Comparison of ENCODE assay signal across 9 cellular contexts in genomic region chr2:46847726-46848421, GRCh38.
DNase-seq lines count a peak whose midpoint lies in the region; ATAC-seq and TF ChIP-seq lines count a peak whose summit lies in the region.
"Had no signal": no experiment of that assay in that cellular context is flagged by ENCODE, and none has a peak within 500 bp of the region (broad histone marks: within the 10 kb centered on the region; RNA-seq: fewer than 3 reads in every experiment).

No MANE protein-coding gene starts in this region.

- H3K9ac ChIP-seq in endodermal cell (ENCODE audit: extremely low read depth, low read length, poor library complexity, severe bottlenecking) = no peak overlapping the region

- 69 to 91% (median 82%) methylated on average over 4 to 5 of the region's 5 CpGs for WGBS in spleen, 5 donors
- WGBS in endodermal cell (ENCODE audit: insufficient coverage in 1 of 2, insufficient read length in 1 of 2), 2 experiments = 91 to 94% methylated on average over 5 of the region's 5 CpGs

- H3K4me3 ChIP-seq in spleen = no peak overlapping the region
- no peak overlapping the region for H3K4me3 ChIP-seq in endodermal cell (ENCODE audit: low read length)

- peak overlapping the region; percentile 48 to 83 (median 78) for H3K27ac ChIP-seq in spleen
- no peak overlapping the region for H3K27ac ChIP-seq in endodermal cell (ENCODE audit: low read depth, low read length)

- no peak for TF ChIP-seq POLR2A in spleen (IDR thresholded peaks at IDR 0.05)

- H3K4me1 Mint-ChIP-seq in brain (peaks cover 58% of the 10 kb centered on the region), endodermal cell (no peaks in the 10 kb centered on the region)
- H3K4me1 Mint-ChIP-seq: activated naive CD8-positive, alpha-beta T cell treated with anti-CD3 and anti-CD28 coated beads, Interleukin-2, amount 10 ng/mL, durations not matched to agents 7 days and 5 days had no signal

- H3K4me1 ChIP-seq in spleen = peaks cover 4 to 42% (median 26%) of the 10 kb centered on the region in 6 donors
- H3K4me1 ChIP-seq in endodermal cell (ENCODE audit: control insufficient read depth, insufficient read depth, low read length) = no peaks in the 10 kb centered on the region

- TF ChIP-seq CTCF in brain (conservative IDR thresholded peaks at IDR 0.05) (no peak), spleen (IDR thresholded peaks at IDR 0.05 in 8 of 11, conservative IDR thresholded peaks at IDR 0.05 in 3 of 11) (no peak), endodermal cell (conservative IDR thresholded peaks at IDR 0.05) (no peak)

- peaks cover 0 to 2% (median 0%) of the 10 kb centered on the region in 5 experiments for H3K9me3 Mint-ChIP-seq in brain
- H3K9me3 Mint-ChIP-seq in endodermal cell = no peaks in the 10 kb centered on the region
- H3K9me3 Mint-ChIP-seq: activated naive CD8-positive, alpha-beta T cell treated with anti-CD3 and anti-CD28 coated beads, Interleukin-2, amount 10 ng/mL, durations not matched to agents 7 days and 5 days had no signal

- ATAC-seq in GM21360 (IDR thresholded peaks at IDR 0.05; ENCODE audit: unreplicated experiment) = no peak

- H3K27me3 Mint-ChIP-seq in brain (peaks cover 14% of the 10 kb centered on the region), endodermal cell (ENCODE audit: insufficient read depth) (peaks cover 4% of the 10 kb centered on the region)

- H3K4me3 Mint-ChIP-seq in brain = peak overlapping the region in 2 of 5 experiments; percentile 9 to 12
- H3K4me3 Mint-ChIP-seq in endodermal cell = no peak overlapping the region
- H3K4me3 Mint-ChIP-seq: activated naive CD8-positive, alpha-beta T cell treated with anti-CD3 and anti-CD28 coated beads, Interleukin-2, amount 10 ng/mL, durations not matched to agents 7 days and 5 days had no signal

- peak overlapping the region; percentile 4 to 93 (median 87) for H3K27ac Mint-ChIP-seq in brain
- H3K27ac Mint-ChIP-seq in endodermal cell = no peak overlapping the region
- H3K27ac Mint-ChIP-seq: activated naive CD8-positive, alpha-beta T cell treated with anti-CD3 and anti-CD28 coated beads, Interleukin-2, amount 10 ng/mL, durations not matched to agents 7 days and 5 days had no signal

- H3K9me3 ChIP-seq in spleen (no peaks in the 10 kb centered on the region), endodermal cell (ENCODE audit: control insufficient read depth, low read length) (no peaks in the 10 kb centered on the region)

- intact Hi-C loops in spleen (cut with DNase I; ENCODE audit: low total_unique reads) = no loop called here

- H3K27me3 ChIP-seq in spleen (replicated peaks in 1 of 7) (peaks cover 0 to 13% (median 0%) of the 10 kb centered on the region in 7 donors), endodermal cell (ENCODE audit: control insufficient read depth, insufficient read depth, low read length, poor library complexity, severe bottlenecking) (no peaks in the 10 kb centered on the region)

- H3K36me3 ChIP-seq in spleen (no peaks in the 10 kb centered on the region), endodermal cell (ENCODE audit: control insufficient read depth, insufficient read depth, low read length) (no peaks in the 10 kb centered on the region)

- no peaks in the 10 kb centered on the region for H3K36me3 Mint-ChIP-seq in brain
- H3K36me3 Mint-ChIP-seq in endodermal cell (ENCODE audit: low read depth) = no peaks in the 10 kb centered on the region
- H3K36me3 Mint-ChIP-seq: activated naive CD8-positive, alpha-beta T cell treated with anti-CD3 and anti-CD28 coated beads, Interleukin-2, amount 10 ng/mL, durations not matched to agents 7 days and 5 days had no signal

- DNase-seq in EL (peak; percentile 67), iris pigment epithelial cell (ENCODE audit: low read depth) (peak; percentile 87), spleen (no peak), NCI-H2171 (lab: John Stamatoyannopoulos, UW) (no peak), endodermal cell (no peak)
- DNase-seq in activated CD4-positive, CD25-positive, alpha-beta regulatory T cell treated with anti-CD3 and anti-CD28 coated beads, Interleukin-2, amount 50 U/mL, for 72 hours = no peak
- DNase-seq: activated naive CD8-positive, alpha-beta T cell treated with anti-CD3 and anti-CD28 coated beads, Interleukin-2, amount 10 ng/mL, durations not matched to agents 7 days and 5 days had no signal

Comparison
In these comparisons a context has a peak if more than half of its experiments do, and no peak if none do; other contexts are left out.
1. DNase-seq: peak in EL (single experiment) and iris pigment epithelial cell (single experiment); none in spleen (single experiment), NCI-H2171 (single experiment), endodermal cell (single experiment) and activated CD4-positive, CD25-positive, alpha-beta regulatory T cell treated with anti-CD3 and anti-CD28 coated beads, Interleukin-2, amount 50 U/mL, for 72 hours (single experiment).